In the genomic region with DNA sequence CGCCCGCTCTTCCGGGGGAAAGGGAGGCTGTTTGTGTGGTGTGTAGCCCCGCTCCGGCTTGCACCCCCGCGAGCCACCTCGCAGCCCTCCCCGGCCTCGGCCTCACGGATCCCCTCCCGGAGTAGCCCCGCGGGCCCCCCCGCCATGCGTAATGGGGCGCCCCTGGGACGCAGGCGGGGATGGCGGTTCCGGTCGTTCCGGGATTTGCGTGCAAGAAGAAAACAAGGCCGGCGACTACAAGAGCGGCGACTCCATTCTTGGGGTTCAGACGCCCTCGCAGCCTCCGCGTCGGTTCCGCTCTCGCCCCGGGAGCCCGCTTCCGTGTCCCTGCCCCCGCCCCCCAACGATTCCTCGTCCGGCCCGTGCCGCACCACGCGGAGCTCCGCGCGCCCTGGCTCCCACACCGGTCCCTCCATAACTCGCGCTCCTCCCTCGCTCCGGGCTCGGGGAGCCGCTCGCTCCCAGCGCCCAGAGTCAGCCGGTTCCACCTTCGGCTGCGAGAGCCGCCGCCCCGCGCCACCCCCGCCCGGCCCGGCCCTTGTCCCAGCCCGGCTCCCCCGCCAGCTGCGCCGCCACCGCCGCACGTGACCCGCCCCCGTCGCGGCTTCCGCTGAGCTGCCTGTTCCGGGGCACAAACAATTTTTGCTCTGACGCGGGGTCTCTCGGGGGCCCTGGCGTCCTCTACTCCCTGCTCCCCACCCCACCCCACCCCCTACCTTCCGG, we compare ENCODE assay signal across 8 cellular contexts.
DNase-seq lines count a peak whose midpoint lies in the region; ATAC-seq and TF ChIP-seq lines count a peak whose summit lies in the region.

No MANE protein-coding gene starts in this region.

- TF ChIP-seq CTCF in GM12865 (IDR thresholded peaks at IDR 0.05; ENCODE audit: insufficient read depth, low read depth, low read length, missing control alignments) (no peak), ascending aorta (IDR thresholded peaks at IDR 0.05) (no peak)

- H3K27me3 ChIP-seq in ascending aorta, result no peaks in the 10 kb centered on the region
- peaks cover 25% of the 10 kb centered on the region for H3K27me3 ChIP-seq in iPS-15b (ENCODE audit: control insufficient read depth, insufficient read depth, low read length)
- H3K27me3 ChIP-seq in skeletal muscle tissue (ENCODE audit: control insufficient read depth in 3 of 3, insufficient read depth in 3 of 3, low read length in 3 of 3), result peaks cover 0 to 43% (median 0%) of the 10 kb centered on the region in 3 donors

- peaks cover 3 to 14% of the 10 kb centered on the region in 2 donors for H3K4me1 ChIP-seq in ascending aorta
- peaks cover 16% of the 10 kb centered on the region for H3K4me1 ChIP-seq in iPS-15b (ENCODE audit: control insufficient read depth, insufficient read depth, low read length)
- H3K4me1 ChIP-seq in skeletal muscle tissue (ENCODE audit: control insufficient read depth in 3 of 3, insufficient read depth in 3 of 3, low read length in 3 of 3), result peaks cover 3 to 28% (median 25%) of the 10 kb centered on the region in 3 donors

- DNase-seq in GM12865 (ENCODE audit: low read depth) (peak; percentile 88), T follicular helper cell (ENCODE audit: low read depth) (peak; percentile 68), ascending aorta (ENCODE audit: low spot score in 2 of 2) (peak in 1 of 2 donors; percentile 84), cerebellar nuclear complex (lab: John Stamatoyannopoulos, UW) (no peak), SK-N-DZ (ENCODE audit: low spot score) (no peak)

- peak overlapping the region; percentile 81 for H3K9ac ChIP-seq in iPS-15b (ENCODE audit: low read depth, low read length)
- peak overlapping the region; percentile 68 to 85 (median 76) for H3K9ac ChIP-seq in skeletal muscle tissue (ENCODE audit: low read depth in 1 of 3, low read length in 3 of 3)

- H3K9me3 ChIP-seq in ascending aorta (no peaks in the 10 kb centered on the region), iPS-15b (ENCODE audit: control insufficient read depth, insufficient read depth, low read length) (no peaks in the 10 kb centered on the region), skeletal muscle tissue (ENCODE audit: control insufficient read depth in 3 of 3, low read length in 3 of 3) (no peaks in the 10 kb centered on the region)

- peak; percentile 28 for ATAC-seq in HG02798 (IDR thresholded peaks at IDR 0.05; ENCODE audit: poor library complexity, unreplicated experiment)

- intact Hi-C loops in ascending aorta (cut with DNase I), result loop anchor here (2.0 to 10.0 kb wide), 4 partner anchors 80 to 1372 kb away; a partner anchor contains a TSS

- H3K4me3 ChIP-seq in GM12865 (ENCODE audit: low read depth, low read length) (peak overlapping the region; percentile 59), ascending aorta (peak overlapping the region; percentile 59 to 75), iPS-15b (ENCODE audit: low read depth, low read length) (peak overlapping the region; percentile 70), skeletal muscle tissue (ENCODE audit: low read length in 3 of 3) (peak overlapping the region; percentile 68 to 77 (median 73))

- H3K36me3 ChIP-seq in ascending aorta, result no peaks in the 10 kb centered on the region
- H3K36me3 ChIP-seq in iPS-15b (ENCODE audit: control insufficient read depth, insufficient read depth, low read length), result no peaks in the 10 kb centered on the region
- H3K36me3 ChIP-seq in skeletal muscle tissue (ENCODE audit: control insufficient read depth in 3 of 3, insufficient read depth in 3 of 3, low read length in 3 of 3), result no peaks in the 10 kb centered on the region

- H3K27ac ChIP-seq in ascending aorta (peak overlapping the region; percentile 89 to 93), skeletal muscle tissue (ENCODE audit: low read depth, low read length) (peak overlapping the region; percentile 85)

Comparison
In these comparisons a context has a peak if more than half of its experiments do, and no peak if none do; other contexts are left out.
1. DNase-seq: peak in GM12865 (single experiment) and T follicular helper cell (single experiment); none in cerebellar nuclear complex (0 of 2) and SK-N-DZ (single experiment).
2. Peak in every context shown above with its lines, with median percentiles within 50 percentile points of each other: H3K4me3 ChIP-seq.